Comparison of ENCODE assay signal across 8 cellular contexts in genomic region chr20:31502884-31503673, GRCh38. TPM values are rescaled to one million over a fixed set of nuclear protein-coding genes. Genes with fewer than 3 reads are reported as not detected.
DNase-seq lines count a peak whose midpoint lies in the region; ATAC-seq and TF ChIP-seq lines count a peak whose summit lies in the region.
"Not testable (repeated sequence)": the region's sequence is repeated elsewhere in the genome, so short reads cannot be mapped to it uniquely, and the experiment has no call there.

No MANE protein-coding gene starts in this region.

- DNase-seq in AG09309 (ENCODE audit: low read depth) (peak; percentile 17), NCI-H2171 treated with DMSO at 0.1 percent for 48 hours (lab: John Stamatoyannopoulos, UW) (peak; percentile 57), brain microvascular endothelial cell (peak; percentile 67), immature natural killer cell (peak; percentile 67 to 71 (median 67))
- peak; percentile 50 to 60 for DNase-seq in stimulated activated CD4-positive, alpha-beta T cell treated with anti-CD3 and anti-CD28 coated beads, Interleukin-15, amount 100 ng/mL, for 1 hour (ENCODE audit: low read depth in 1 of 2, low spot score in 1 of 2)

- not testable (repeated sequence) for H3K36me3 Mint-ChIP-seq in immature natural killer cell

- not testable (repeated sequence) for H3K27me3 ChIP-seq in brain microvascular endothelial cell (replicated peaks)

- not testable (repeated sequence) for H3K27ac ChIP-seq in VCaP, brain microvascular endothelial cell

- H3K27ac Mint-ChIP-seq in immature natural killer cell: not testable (repeated sequence)

- H3K27me3 Mint-ChIP-seq in immature natural killer cell (ENCODE audit: low read depth in 3 of 3): peaks cover 3 to 15% (median 8%) of the 10 kb centered on the region in 3 donors

- TF ChIP-seq CTCF in AG09309 (IDR thresholded peaks at IDR 0.05; ENCODE audit: control insufficient read depth, insufficient read depth, low read depth, low read length, missing control alignments) (peak; percentile 93), VCaP (conservative IDR thresholded peaks at IDR 0.05) (peak; percentile 98), brain microvascular endothelial cell (IDR thresholded peaks at IDR 0.05; ENCODE audit: low read depth, low read length, missing control alignments) (peak; percentile 90)

- not testable (repeated sequence) for H3K4me3 Mint-ChIP-seq in immature natural killer cell

- H3K4me1 Mint-ChIP-seq in immature natural killer cell: peaks cover 6 to 12% of the 10 kb centered on the region in 2 donors

- not testable (repeated sequence) for H3K4me3 ChIP-seq in AG09309 (ENCODE audit: control insufficient read depth, low read depth, low read length); brain microvascular endothelial cell (ENCODE audit: low read depth, low read length)

- not testable (repeated sequence) for H3K36me3 ChIP-seq in brain microvascular endothelial cell (replicated peaks)

- ATAC-seq in GM18870 (IDR thresholded peaks at IDR 0.05; ENCODE audit: unreplicated experiment) (peak; percentile 90), HG03066 (IDR thresholded peaks at IDR 0.05; ENCODE audit: low read depth, unreplicated experiment) (peak; percentile 89)

- H3K9me3 Mint-ChIP-seq in immature natural killer cell: not testable (repeated sequence)

- in situ Hi-C loops in brain microvascular endothelial cell (cut with HindIII; ENCODE audit: low pct_ligation_motif_present, low sequenced_read_pairs): not testable (repeated sequence)

RNA-seq across cellular contexts. Expression of gene HM13, which starts 11.2 kb away (rescaled TPM):
- polyA plus RNA-seq in immature natural killer cell: 100 to 1,000 TPM; 112 to 167 (median 152) TPM

RNA-seq across cellular contexts. Expression of gene REM1, which starts 28.0 kb away (rescaled TPM):
- polyA plus RNA-seq in immature natural killer cell: not detected

RNA-seq across cellular contexts. Expression of gene DEFB124, which starts 28.2 kb away (rescaled TPM):
- polyA plus RNA-seq in immature natural killer cell: not detected

Comparison
In these comparisons a context has a peak if more than half of its experiments do, and no peak if none do; other contexts are left out.
1. DNase-seq: peak in every context shown above with its lines; median percentile 67 in brain microvascular endothelial cell; 67 in immature natural killer cell; 57 in NCI-H2171 treated with DMSO at 0.1 percent for 48 hours; 55 in stimulated activated CD4-positive, alpha-beta T cell treated with anti-CD3 and anti-CD28 coated beads, Interleukin-15, amount 100 ng/mL, for 1 hour; 17 in AG09309.